In genomic region chr18:58896268-58896667, GRCh38 we compare ENCODE assay signal across 10 cellular contexts. TPM values are rescaled to one million over a fixed set of nuclear protein-coding genes. Genes with fewer than 3 reads are reported as not detected.
DNase-seq lines count a peak whose midpoint lies in the region; ATAC-seq and TF ChIP-seq lines count a peak whose summit lies in the region.
"Had no signal": no experiment of that assay in that cellular context is flagged by ENCODE, and none has a peak within 500 bp of the region (broad histone marks: within the 10 kb centered on the region; RNA-seq: fewer than 3 reads in every experiment).

No MANE protein-coding gene starts in this region.

- H3K4me2 ChIP-seq in BLaER1 treated with 17β-estradiol and CSF1 and Interleukin-3, amounts not matched to agents 10 nM and 100 nM: peak overlapping the region; percentile 36 to 76 (median 53); a peak in 19 of 22 replicates

- no peak overlapping the region for H3K9ac ChIP-seq in BLaER1 treated with 17β-estradiol and CSF1 and Interleukin-3, amounts not matched to agents 10 nM and 100 nM
- no peak overlapping the region for H3K9ac ChIP-seq in colonic mucosa (ENCODE audit: low read depth in 2 of 2, low read length in 2 of 2)

- H3K27me3 ChIP-seq in BLaER1 treated with 17β-estradiol and CSF1 and Interleukin-3, amounts not matched to agents 10 nM and 100 nM: peaks cover 24 to 69% (median 49%) of the 10 kb centered on the region in 11 experiments
- no peaks in the 10 kb centered on the region for H3K27me3 ChIP-seq in ascending aorta
- H3K27me3 ChIP-seq in colonic mucosa: no peaks in the 10 kb centered on the region
- H3K27me3 ChIP-seq: upper lobe of left lung had no signal

- H3K4me3 ChIP-seq in BLaER1 treated with 17β-estradiol and CSF1 and Interleukin-3, amounts not matched to agents 10 nM and 100 nM: no peak overlapping the region
- H3K4me3 ChIP-seq in ascending aorta: no peak overlapping the region
- H3K4me3 ChIP-seq in colonic mucosa: no peak overlapping the region
- H3K4me3 ChIP-seq: upper lobe of left lung had no signal

- H3K36me3 ChIP-seq in BLaER1 treated with 17β-estradiol and CSF1 and Interleukin-3, amounts not matched to agents 10 nM and 100 nM: no peaks in the 10 kb centered on the region
- peaks cover 2 to 6% of the 10 kb centered on the region in 2 donors for H3K36me3 ChIP-seq in ascending aorta
- no peaks in the 10 kb centered on the region for H3K36me3 ChIP-seq in colonic mucosa

- ATAC-seq in GM19351 (IDR thresholded peaks at IDR 0.05; ENCODE audit: unreplicated experiment): peak; percentile 92
- peak; percentile 77 for ATAC-seq in HG03066 (IDR thresholded peaks at IDR 0.05; ENCODE audit: low read depth, unreplicated experiment)

- DNase-seq in ascending aorta (ENCODE audit: low spot score in 2 of 2) (no peak), NCI-H2029 (lab: John Stamatoyannopoulos, UW) (no peak), colonic mucosa (no peak), DMS53 (lab: John Stamatoyannopoulos, UW) (no peak), cerebellar nuclear complex (lab: John Stamatoyannopoulos, UW) (no peak)
- DNase-seq: SW 1271, upper lobe of left lung had no signal

- no peak overlapping the region for H3K27ac ChIP-seq in BLaER1 treated with 17β-estradiol and CSF1 and Interleukin-3, amounts not matched to agents 10 nM and 100 nM
- H3K27ac ChIP-seq in ascending aorta (peak overlapping the region; percentile 79 to 86), colonic mucosa (no peak overlapping the region)

- TF ChIP-seq CTCF in ascending aorta (IDR thresholded peaks at IDR 0.05): no peak
- TF ChIP-seq CTCF in colonic mucosa (IDR thresholded peaks at IDR 0.05): no peak

- peaks cover 0 to 7% (median 0%) of the 10 kb centered on the region in 11 experiments; a peak in 1 of 22 replicates for H4K20me1 ChIP-seq in BLaER1 treated with 17β-estradiol and CSF1 and Interleukin-3, amounts not matched to agents 10 nM and 100 nM

- peaks cover 11 to 22% (median 17%) of the 10 kb centered on the region in 10 experiments for H3K4me1 ChIP-seq in BLaER1 treated with 17β-estradiol and CSF1 and Interleukin-3, amounts not matched to agents 10 nM and 100 nM
- H3K4me1 ChIP-seq in ascending aorta (peaks cover 0 to 53% of the 10 kb centered on the region in 2 donors), colonic mucosa (no peaks in the 10 kb centered on the region)

- intact Hi-C loops in ascending aorta (cut with DNase I) (no loop called here), colonic mucosa (cut with DNase I) (no loop called here)

- no peaks in the 10 kb centered on the region for H3K9me3 ChIP-seq in BLaER1 treated with 17β-estradiol and CSF1 and Interleukin-3, amounts not matched to agents 10 nM and 100 nM (replicated peaks in 1 of 11)
- H3K9me3 ChIP-seq in ascending aorta (no peaks in the 10 kb centered on the region), colonic mucosa (no peaks in the 10 kb centered on the region)
- H3K9me3 ChIP-seq: upper lobe of left lung had no signal

RNA-seq across cellular contexts. Expression of gene ZNF532, which starts 31.6 kb away (rescaled TPM):
- 161 TPM for total RNA-seq in ascending aorta
- 10 to 100 TPM in 1 of 2 donors, 1 to 10 TPM in 1; 5.6 to 14.8 TPM for total RNA-seq in colonic mucosa

Comparison
In these comparisons a context has a peak if more than half of its experiments do, and no peak if none do; other contexts are left out.
1. H3K27ac ChIP-seq: peak in ascending aorta (2 of 2); none in BLaER1 treated with 17β-estradiol and CSF1 and Interleukin-3, amounts not matched to agents 10 nM and 100 nM (0 of 11) and colonic mucosa (single experiment).
2. RNA of gene ZNF532, which starts 31.6 kb away (total RNA-seq): 161 TPM in ascending aorta (single experiment); 5.6 to 14.8 TPM in colonic mucosa; every median in the first group is over 10 times any median in the second.